In the genomic region with DNA sequence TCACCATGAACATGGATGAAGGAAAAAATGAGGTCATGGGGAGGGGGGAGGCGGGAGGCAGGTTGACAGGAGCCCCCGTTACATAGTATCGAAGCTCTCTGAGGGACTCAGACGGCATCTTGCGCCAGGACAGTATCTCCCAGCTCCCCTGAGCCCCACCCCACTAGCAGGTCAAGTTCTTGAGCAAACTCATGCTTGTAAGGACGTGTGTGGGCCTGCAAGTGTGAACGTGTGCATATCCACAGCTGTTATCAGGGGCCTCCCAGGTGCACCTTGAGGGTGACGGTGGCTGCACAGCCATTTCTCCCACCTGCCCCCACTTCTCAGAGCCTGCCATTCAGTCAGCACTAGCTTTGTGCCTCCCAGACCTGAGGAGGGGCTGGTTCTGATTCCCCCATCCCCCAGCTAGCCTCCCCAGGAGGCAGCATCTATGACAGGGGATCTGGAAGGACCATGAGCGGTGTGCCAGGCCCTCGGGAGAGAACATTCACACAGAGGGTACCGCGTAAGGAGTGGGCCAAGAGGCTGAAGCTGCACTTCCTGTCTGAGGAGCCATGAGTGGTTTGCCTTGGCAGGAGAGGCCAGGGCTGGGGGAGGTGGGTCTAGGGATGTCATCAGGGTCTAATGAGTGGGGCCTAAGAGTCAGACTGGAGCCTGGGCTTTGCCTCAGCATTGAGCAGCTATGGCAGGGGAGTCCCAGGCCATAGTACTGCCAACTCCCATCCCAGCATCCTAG, we compare ENCODE assay signal across 1 cellular context.
TF ChIP-seq lines count a peak whose summit lies in the region.

No MANE protein-coding gene starts in this region.

TF ChIP-seq in HEK293, 187 proteins besides CTCF, POLR2A, EP300 and RAD21 (continued from another document):
- TF ChIP-seq, protein P1, sequence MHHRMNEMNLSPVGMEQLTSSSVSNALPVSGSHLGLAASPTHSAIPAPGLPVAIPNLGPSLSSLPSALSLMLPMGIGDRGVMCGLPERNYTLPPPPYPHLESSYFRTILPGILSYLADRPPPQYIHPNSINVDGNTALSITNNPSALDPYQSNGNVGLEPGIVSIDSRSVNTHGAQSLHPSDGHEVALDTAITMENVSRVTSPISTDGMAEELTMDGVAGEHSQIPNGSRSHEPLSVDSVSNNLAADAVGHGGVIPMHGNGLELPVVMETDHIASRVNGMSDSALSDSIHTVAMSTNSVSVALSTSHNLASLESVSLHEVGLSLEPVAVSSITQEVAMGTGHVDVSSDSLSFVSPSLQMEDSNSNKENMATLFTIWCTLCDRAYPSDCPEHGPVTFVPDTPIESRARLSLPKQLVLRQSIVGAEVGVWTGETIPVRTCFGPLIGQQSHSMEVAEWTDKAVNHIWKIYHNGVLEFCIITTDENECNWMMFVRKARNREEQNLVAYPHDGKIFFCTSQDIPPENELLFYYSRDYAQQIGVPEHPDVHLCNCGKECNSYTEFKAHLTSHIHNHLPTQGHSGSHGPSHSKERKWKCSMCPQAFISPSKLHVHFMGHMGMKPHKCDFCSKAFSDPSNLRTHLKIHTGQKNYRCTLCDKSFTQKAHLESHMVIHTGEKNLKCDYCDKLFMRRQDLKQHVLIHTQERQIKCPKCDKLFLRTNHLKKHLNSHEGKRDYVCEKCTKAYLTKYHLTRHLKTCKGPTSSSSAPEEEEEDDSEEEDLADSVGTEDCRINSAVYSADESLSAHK (tag by site-specific recombination; IDR thresholded peaks at IDR 0.05), result no peak
- TF ChIP-seq, protein P2, sequence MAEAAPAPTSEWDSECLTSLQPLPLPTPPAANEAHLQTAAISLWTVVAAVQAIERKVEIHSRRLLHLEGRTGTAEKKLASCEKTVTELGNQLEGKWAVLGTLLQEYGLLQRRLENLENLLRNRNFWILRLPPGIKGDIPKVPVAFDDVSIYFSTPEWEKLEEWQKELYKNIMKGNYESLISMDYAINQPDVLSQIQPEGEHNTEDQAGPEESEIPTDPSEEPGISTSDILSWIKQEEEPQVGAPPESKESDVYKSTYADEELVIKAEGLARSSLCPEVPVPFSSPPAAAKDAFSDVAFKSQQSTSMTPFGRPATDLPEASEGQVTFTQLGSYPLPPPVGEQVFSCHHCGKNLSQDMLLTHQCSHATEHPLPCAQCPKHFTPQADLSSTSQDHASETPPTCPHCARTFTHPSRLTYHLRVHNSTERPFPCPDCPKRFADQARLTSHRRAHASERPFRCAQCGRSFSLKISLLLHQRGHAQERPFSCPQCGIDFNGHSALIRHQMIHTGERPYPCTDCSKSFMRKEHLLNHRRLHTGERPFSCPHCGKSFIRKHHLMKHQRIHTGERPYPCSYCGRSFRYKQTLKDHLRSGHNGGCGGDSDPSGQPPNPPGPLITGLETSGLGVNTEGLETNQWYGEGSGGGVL (tag by site-specific recombination; IDR thresholded peaks at IDR 0.05), result no peak
- TF ChIP-seq ZNF624 (tag by site-specific recombination; IDR thresholded peaks at IDR 0.05) (no peak), ZNF473 (tag by site-specific recombination; IDR thresholded peaks at IDR 0.05) (no peak), ZNF529 (tag by site-specific recombination; IDR thresholded peaks at IDR 0.05; ENCODE audit: insufficient replicate concordance) (no peak), ZNF558 (tag by site-specific recombination; IDR thresholded peaks at IDR 0.05) (no peak), ZNF629 (tag by site-specific recombination; IDR thresholded peaks at IDR 0.05) (no peak), ZNF19 (tag by site-specific recombination; IDR thresholded peaks at IDR 0.05; ENCODE audit: low read depth) (no peak), ZBTB17 (tag by site-specific recombination; IDR thresholded peaks at IDR 0.05) (no peak), ZNF660 (tag by site-specific recombination; IDR thresholded peaks at IDR 0.05) (no peak), ZNF510 (tag by site-specific recombination; IDR thresholded peaks at IDR 0.05; ENCODE audit: insufficient replicate concordance) (no peak), ZFP37 (tag by site-specific recombination; IDR thresholded peaks at IDR 0.05) (no peak), MYNN (tag by site-specific recombination; IDR thresholded peaks at IDR 0.05; ENCODE audit: borderline replicate concordance) (no peak)
- TF ChIP-seq, protein P3, sequence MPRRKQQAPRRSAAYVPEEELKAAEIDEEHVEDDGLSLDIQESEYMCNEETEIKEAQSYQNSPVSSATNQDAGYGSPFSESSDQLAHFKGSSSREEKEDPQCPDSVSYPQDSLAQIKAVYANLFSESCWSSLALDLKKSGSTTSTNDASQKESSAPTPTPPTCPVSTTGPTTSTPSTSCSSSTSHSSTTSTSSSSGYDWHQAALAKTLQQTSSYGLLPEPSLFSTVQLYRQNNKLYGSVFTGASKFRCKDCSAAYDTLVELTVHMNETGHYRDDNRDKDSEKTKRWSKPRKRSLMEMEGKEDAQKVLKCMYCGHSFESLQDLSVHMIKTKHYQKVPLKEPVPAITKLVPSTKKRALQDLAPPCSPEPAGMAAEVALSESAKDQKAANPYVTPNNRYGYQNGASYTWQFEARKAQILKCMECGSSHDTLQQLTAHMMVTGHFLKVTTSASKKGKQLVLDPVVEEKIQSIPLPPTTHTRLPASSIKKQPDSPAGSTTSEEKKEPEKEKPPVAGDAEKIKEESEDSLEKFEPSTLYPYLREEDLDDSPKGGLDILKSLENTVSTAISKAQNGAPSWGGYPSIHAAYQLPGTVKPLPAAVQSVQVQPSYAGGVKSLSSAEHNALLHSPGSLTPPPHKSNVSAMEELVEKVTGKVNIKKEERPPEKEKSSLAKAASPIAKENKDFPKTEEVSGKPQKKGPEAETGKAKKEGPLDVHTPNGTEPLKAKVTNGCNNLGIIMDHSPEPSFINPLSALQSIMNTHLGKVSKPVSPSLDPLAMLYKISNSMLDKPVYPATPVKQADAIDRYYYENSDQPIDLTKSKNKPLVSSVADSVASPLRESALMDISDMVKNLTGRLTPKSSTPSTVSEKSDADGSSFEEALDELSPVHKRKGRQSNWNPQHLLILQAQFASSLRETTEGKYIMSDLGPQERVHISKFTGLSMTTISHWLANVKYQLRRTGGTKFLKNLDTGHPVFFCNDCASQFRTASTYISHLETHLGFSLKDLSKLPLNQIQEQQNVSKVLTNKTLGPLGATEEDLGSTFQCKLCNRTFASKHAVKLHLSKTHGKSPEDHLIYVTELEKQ (tag by site-specific recombination; IDR thresholded peaks at IDR 0.05; ENCODE audit: borderline replicate concordance), result no peak
- TF ChIP-seq, protein P4, sequence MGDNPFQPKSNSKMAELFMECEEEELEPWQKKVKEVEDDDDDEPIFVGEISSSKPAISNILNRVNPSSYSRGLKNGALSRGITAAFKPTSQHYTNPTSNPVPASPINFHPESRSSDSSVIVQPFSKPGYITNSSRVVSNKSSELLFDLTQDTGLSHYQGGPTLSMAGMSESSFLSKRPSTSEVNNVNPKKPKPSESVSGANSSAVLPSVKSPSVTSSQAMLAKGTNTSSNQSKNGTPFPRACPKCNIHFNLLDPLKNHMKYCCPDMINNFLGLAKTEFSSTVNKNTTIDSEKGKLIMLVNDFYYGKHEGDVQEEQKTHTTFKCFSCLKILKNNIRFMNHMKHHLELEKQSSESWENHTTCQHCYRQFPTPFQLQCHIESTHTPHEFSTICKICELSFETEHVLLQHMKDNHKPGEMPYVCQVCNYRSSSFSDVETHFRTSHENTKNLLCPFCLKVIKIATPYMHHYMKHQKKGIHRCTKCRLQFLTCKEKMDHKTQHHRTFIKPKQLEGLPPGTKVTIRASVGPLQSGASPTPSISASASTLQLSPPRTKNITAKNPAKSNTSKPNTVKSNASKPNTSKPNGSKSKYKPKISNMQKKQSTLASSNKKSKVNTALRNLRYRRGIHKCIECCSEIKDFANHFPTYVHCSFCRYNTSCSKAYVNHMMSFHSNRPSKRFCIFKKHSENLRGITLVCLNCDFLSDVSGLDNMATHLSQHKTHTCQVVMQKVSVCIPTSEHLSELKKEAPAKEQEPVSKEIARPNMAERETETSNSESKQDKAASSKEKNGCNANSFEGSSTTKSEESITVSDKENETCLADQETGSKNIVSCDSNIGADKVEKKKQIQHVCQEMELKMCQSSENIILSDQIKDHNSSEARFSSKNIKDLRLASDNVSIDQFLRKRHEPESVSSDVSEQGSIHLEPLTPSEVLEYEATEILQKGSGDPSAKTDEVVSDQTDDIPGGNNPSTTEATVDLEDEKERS (tag by site-specific recombination; IDR thresholded peaks at IDR 0.05), result no peak
- TF ChIP-seq, protein P5, sequence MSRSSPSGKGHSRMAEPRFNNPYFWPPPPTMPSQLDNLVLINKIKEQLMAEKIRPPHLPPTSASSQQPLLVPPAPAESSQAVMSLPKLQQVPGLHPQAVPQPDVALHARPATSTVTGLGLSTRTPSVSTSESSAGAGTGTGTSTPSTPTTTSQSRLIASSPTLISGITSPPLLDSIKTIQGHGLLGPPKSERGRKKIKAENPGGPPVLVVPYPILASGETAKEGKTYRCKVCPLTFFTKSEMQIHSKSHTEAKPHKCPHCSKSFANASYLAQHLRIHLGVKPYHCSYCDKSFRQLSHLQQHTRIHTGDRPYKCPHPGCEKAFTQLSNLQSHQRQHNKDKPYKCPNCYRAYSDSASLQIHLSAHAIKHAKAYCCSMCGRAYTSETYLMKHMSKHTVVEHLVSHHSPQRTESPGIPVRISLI (tag by site-specific recombination; IDR thresholded peaks at IDR 0.05), result no peak
- TF ChIP-seq, protein P6, sequence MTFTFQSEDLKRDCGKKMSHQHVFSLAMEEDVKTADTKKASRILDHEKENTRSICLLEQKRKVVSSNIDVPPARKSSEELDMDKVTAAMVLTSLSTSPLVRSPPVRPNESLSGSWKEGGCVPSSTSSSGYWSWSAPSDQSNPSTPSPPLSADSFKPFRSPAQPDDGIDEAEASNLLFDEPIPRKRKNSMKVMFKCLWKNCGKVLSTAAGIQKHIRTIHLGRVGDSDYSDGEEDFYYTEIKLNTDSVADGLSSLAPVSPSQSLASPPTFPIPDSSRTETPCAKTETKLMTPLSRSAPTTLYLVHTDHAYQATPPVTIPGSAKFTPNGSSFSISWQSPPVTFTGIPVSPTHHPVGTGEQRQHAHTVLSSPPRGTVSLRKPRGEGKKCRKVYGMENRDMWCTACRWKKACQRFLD (tag by site-specific recombination; IDR thresholded peaks at IDR 0.05), result no peak
